Comparison of ENCODE assay signal across 8 cellular contexts in genomic region chr6:137823826-137824501, GRCh38. TPM values are rescaled to one million over a fixed set of nuclear protein-coding genes. Genes with fewer than 3 reads are reported as not detected.
DNase-seq lines count a peak whose midpoint lies in the region; ATAC-seq, FAIRE-seq and TF ChIP-seq lines count a peak whose summit lies in the region.

No MANE protein-coding gene starts in this region.

- CTCF ChIA-PET in PC-3 (lab: Charles Lee) = no interaction called here

- H2AFZ ChIP-seq in PC-3 (ENCODE audit: low read length) = no peak overlapping the region

- peak overlapping the region in 7 of 10 experiments; percentile 0 to 28 (median 24); a peak in 7 of 20 replicates for H3K4me3 ChIP-seq in BLaER1 treated with 17β-estradiol and CSF1 and Interleukin-3, amounts not matched to agents 10 nM and 100 nM
- no peak overlapping the region for H3K4me3 ChIP-seq in PC-3 (ENCODE audit: low read length)

- no peaks in the 10 kb centered on the region for H4K20me1 ChIP-seq in BLaER1 treated with 17β-estradiol and CSF1 and Interleukin-3, amounts not matched to agents 10 nM and 100 nM
- H4K20me1 ChIP-seq in PC-3 (ENCODE audit: low read length) = no peaks in the 10 kb centered on the region

- H3K27ac ChIP-seq in BLaER1 treated with 17β-estradiol and CSF1 and Interleukin-3, amounts not matched to agents 10 nM and 100 nM = peak overlapping the region; percentile 8 to 82 (median 74); a peak in 21 of 22 replicates
- H3K27ac ChIP-seq in PC-3 (ENCODE audit: low read length) = no peak overlapping the region

- intact Hi-C loops in PC-3 (cut with micrococcal nuclease) = no loop called here

- H3K79me2 ChIP-seq in PC-3 (ENCODE audit: low read length) = no peaks in the 10 kb centered on the region

- H3K4me2 ChIP-seq in BLaER1 treated with 17β-estradiol and CSF1 and Interleukin-3, amounts not matched to agents 10 nM and 100 nM = peak overlapping the region; percentile 62 to 83 (median 73)
- no peak overlapping the region for H3K4me2 ChIP-seq in PC-3 (ENCODE audit: low read length)

- no peak for FAIRE-seq in HTR-8/SVneo (lab: Jason Lieb, UNC)

- peaks cover 43 to 87% (median 77%) of the 10 kb centered on the region in 10 experiments for H3K4me1 ChIP-seq in BLaER1 treated with 17β-estradiol and CSF1 and Interleukin-3, amounts not matched to agents 10 nM and 100 nM
- H3K4me1 ChIP-seq in PC-3 (ENCODE audit: insufficient read depth, low read length) = peaks cover 14% of the 10 kb centered on the region

- no peaks in the 10 kb centered on the region; a peak in 1 of 22 replicates for H3K36me3 ChIP-seq in BLaER1 treated with 17β-estradiol and CSF1 and Interleukin-3, amounts not matched to agents 10 nM and 100 nM
- H3K36me3 ChIP-seq in PC-3 (ENCODE audit: low read depth, low read length) = no peaks in the 10 kb centered on the region

- POLR2A ChIA-PET in PC-3 (lab: Charles Lee; ENCODE audit: unreplicated experiment) = no interaction called here

- no peaks in the 10 kb centered on the region for H3F3A ChIP-seq in PC-3 (ENCODE audit: low read length, unreplicated experiment)

- no TSS peak for BruUV-seq in PC-3 (replicated peaks; lab: Mats Ljungman, UMichigan)

- H3K9ac ChIP-seq in BLaER1 treated with 17β-estradiol and CSF1 and Interleukin-3, amounts not matched to agents 10 nM and 100 nM = peak overlapping the region; percentile 2 to 74 (median 60); a peak in 19 of 22 replicates
- H3K9ac ChIP-seq in PC-3 (ENCODE audit: low read length) = no peak overlapping the region

- TF ChIP-seq CTCF in GM20000 (IDR thresholded peaks at IDR 0.05; ENCODE audit: extremely low read depth, missing control alignments) (no peak), PC-3 (conservative IDR thresholded peaks at IDR 0.05; ENCODE audit: low read depth, low read length) (no peak)

- H3K27me3 ChIP-seq in BLaER1 treated with 17β-estradiol and CSF1 and Interleukin-3, amounts not matched to agents 10 nM and 100 nM = no peaks in the 10 kb centered on the region
- H3K27me3 ChIP-seq in PC-3 (ENCODE audit: low read length) = no peaks in the 10 kb centered on the region

- H3K9me2 ChIP-seq in PC-3 (replicated peaks; ENCODE audit: low read length) = no peaks in the 10 kb centered on the region

- H3K9me3 ChIP-seq in BLaER1 treated with 17β-estradiol and CSF1 and Interleukin-3, amounts not matched to agents 10 nM and 100 nM (replicated peaks in 1 of 11) = peaks cover 0 to 30% (median 19%) of the 10 kb centered on the region in 11 experiments; a peak in 13 of 22 replicates
- H3K9me3 ChIP-seq in PC-3 (ENCODE audit: low read length) = no peaks in the 10 kb centered on the region

- DNase-seq in NCI-H2171 (lab: John Stamatoyannopoulos, UW) (peak; percentile 63), activated T-cell treated with anti-CD3 and anti-CD28 coated beads for 1 hour (ENCODE audit: low read depth) (peak; percentile 54), fibroblast of gingiva (ENCODE audit: low read depth) (peak; percentile 83), pons (ENCODE audit: low spot score) (peak; percentile 57), HTR-8/SVneo (ENCODE audit: insufficient read length, low spot score) (no peak), GM20000 (ENCODE audit: low spot score) (no peak), PC-3 (no peak)

- ATAC-seq in PC-3 = no peak

RNA-seq across cellular contexts. Expression of gene TNFAIP3, which starts 43.1 kb away (rescaled TPM):
- 21.9 TPM in 2 replicates for total RNA-seq in PC-3 (2014; rRNA removed)

Comparison
In these comparisons a context has a peak if more than half of its experiments do, and no peak if none do; other contexts are left out.
1. DNase-seq: peak in NCI-H2171 (single experiment), activated T-cell treated with anti-CD3 and anti-CD28 coated beads for 1 hour (single experiment), fibroblast of gingiva (single experiment) and pons (single experiment); none in HTR-8/SVneo (single experiment), GM20000 (single experiment) and PC-3 (single experiment).